ENCODE assay signal across 16 cellular contexts in the genomic region with DNA sequence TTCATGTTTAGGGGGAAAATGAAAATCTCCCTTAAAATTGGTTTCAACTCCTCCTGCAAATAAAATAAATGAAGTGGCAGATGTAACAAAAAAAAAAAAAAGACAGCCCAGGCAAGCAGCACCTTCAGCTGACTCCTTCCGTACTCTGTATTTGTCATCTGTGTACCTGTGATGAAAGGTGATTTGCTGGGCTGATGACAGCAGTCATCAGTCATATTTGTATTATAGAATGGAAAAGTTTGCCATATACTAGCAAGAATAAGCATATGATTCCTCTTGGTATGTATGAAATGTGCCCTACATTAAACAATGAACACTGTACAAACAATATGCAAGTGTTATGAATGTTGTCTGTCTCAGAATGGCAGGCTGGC. TPM values are rescaled to one million over a fixed set of nuclear protein-coding genes. Genes with fewer than 3 reads are reported as not detected.
DNase-seq lines count a peak whose midpoint lies in the region; ATAC-seq and TF ChIP-seq lines count a peak whose summit lies in the region.
"Had no signal": no experiment of that assay in that cellular context is flagged by ENCODE, and none has a peak within 500 bp of the region (broad histone marks: within the 10 kb centered on the region; RNA-seq: fewer than 3 reads in every experiment).

No MANE protein-coding gene starts in this region.

- TF ChIP-seq CTCF in Panc1 (IDR thresholded peaks at IDR 0.05): no peak

- H3K4me3 ChIP-seq in Panc1 (ENCODE audit: low read depth in 2 of 2, low read length in 2 of 2): peak overlapping the region; percentile 22 to 55
- H3K4me3 ChIP-seq: SK-N-MC had no signal

- peak; percentile 5 for DNase-seq in activated CD4-positive, alpha-beta T cell treated with anti-CD3 and anti-CD28 coated beads for 48 hours
- no peak for DNase-seq in activated CD4-positive, alpha-beta T cell treated with anti-CD3 and anti-CD28 coated beads, Interleukin-2, amount 50 U/mL, for 48 hours
- DNase-seq in Panc1 (ENCODE audit: low read depth, low spot score) (no peak), foreskin melanocyte (peak; percentile 24), superior temporal gyrus (ENCODE audit: extremely low spot score) (no peak), NCI-H774 (lab: John Stamatoyannopoulos, UW) (no peak)
- DNase-seq: Calu3, cerebellar nuclear complex, GOT3, NCI-H2081 treated with DMSO at 0.1 percent for 48 hours, nucleus accumbens, trophoblast cell had no signal

- peaks cover 12% of the 10 kb centered on the region; the same call in 1 of the 2 replicates for H3K9me3 ChIP-seq in Panc1 (ENCODE audit: control insufficient read depth, insufficient read depth, low read depth, low read length)

- intact Hi-C loops in Panc1 (cut with micrococcal nuclease; ENCODE audit: unreplicated experiment): no loop called here

- ATAC-seq in GM19351 (IDR thresholded peaks at IDR 0.05; ENCODE audit: unreplicated experiment) (peak; percentile 52), Panc1 (peak; percentile 24; the same call in 1 of the 2 replicates), GM21576 (IDR thresholded peaks at IDR 0.05; ENCODE audit: unreplicated experiment) (no peak)
- ATAC-seq: esophagus mucosa had no signal

- H3K36me3 ChIP-seq in Panc1 (ENCODE audit: control insufficient read depth, insufficient read depth, low read length): no peaks in the 10 kb centered on the region

- POLR2A ChIA-PET in Panc1 (lab: Charles Lee): no interaction called here

- CTCF ChIA-PET in Panc1 (lab: Charles Lee): no interaction called here

- in situ Hi-C loops in Panc1 (cut with HindIII; ENCODE audit: low pct_unique_long_range_greater_than_20kb, low sequenced_read_pairs): no loop called here

- H3K27ac ChIP-seq in Panc1 (ENCODE audit: low read length): peak overlapping the region; percentile 87; the same call in 1 of the 2 replicates
- H3K27ac ChIP-seq: SK-N-MC had no signal

- H3K4me1 ChIP-seq in Panc1 (ENCODE audit: control insufficient read depth, insufficient read depth, low read length): peaks cover 12% of the 10 kb centered on the region

- H3K27me3 ChIP-seq in Panc1 (ENCODE audit: control insufficient read depth, insufficient read depth, low read length): no peaks in the 10 kb centered on the region

- BruUV-seq in Panc1 (replicated peaks; lab: Mats Ljungman, UMichigan): no TSS peak

RNA-seq across cellular contexts. Expression of a gene that starts 44.1 kb away (rescaled TPM):
- 298 TPM for total RNA-seq in Panc1 (2021; ENCODE audit: unreplicated experiment)
- polyA plus RNA-seq in Panc1 (2012; ENCODE audit: insufficient read length): 335 TPM

RNA-seq across cellular contexts. Expression of a gene that starts 50.3 kb away (rescaled TPM):
- total RNA-seq in Panc1 (2021; ENCODE audit: unreplicated experiment): 70.2 TPM
- 53.1 TPM for polyA plus RNA-seq in Panc1 (2012; ENCODE audit: insufficient read length)

Comparison
In these comparisons a context has a peak if more than half of its experiments do, and no peak if none do; other contexts are left out.
1. DNase-seq: peak in activated CD4-positive, alpha-beta T cell treated with anti-CD3 and anti-CD28 coated beads for 48 hours (single experiment) and foreskin melanocyte (single experiment); none in activated CD4-positive, alpha-beta T cell treated with anti-CD3 and anti-CD28 coated beads, Interleukin-2, amount 50 U/mL, for 48 hours (0 of 2), Panc1 (single experiment), superior temporal gyrus (single experiment) and NCI-H774 (single experiment).